ENCODE assay signal across 8 cellular contexts in the genomic region with DNA sequence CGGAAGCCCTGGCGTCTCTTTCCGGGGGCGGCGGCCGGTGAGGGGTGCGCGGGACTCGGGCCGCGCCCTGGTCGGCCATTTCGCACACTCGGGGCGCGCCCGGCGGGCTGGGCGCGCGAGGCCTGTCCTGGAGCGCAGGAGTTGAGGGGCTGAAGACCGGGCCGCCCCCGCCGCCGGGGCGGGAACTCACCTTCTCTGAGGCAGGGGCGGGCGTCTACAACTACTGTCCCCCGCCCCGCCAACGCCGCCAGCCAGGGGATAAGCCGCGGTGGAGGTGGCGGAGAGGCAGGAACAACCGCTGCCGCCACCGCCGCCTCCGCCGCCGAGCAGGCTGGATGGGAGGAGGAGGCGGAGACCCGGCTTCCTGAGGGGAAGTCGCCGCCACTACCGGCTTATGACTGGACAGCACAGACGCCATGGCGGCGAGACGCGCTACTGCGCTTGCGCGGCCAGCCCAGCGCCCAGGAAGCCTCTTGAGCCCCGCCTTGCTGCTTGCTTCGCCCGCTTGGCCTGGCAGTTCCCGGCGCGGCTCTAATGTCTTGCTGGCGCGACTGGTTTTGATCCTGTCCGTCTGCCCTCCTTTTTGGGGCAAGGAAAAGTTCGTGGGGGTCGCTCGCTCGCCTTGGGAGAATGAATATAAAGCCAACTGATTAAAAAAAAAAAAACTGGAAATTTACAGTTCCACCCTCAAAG. TPM values are rescaled to one million over a fixed set of nuclear protein-coding genes. Genes with fewer than 3 reads are reported as not detected.
DNase-seq lines count a peak whose midpoint lies in the region; FAIRE-seq and TF ChIP-seq lines count a peak whose summit lies in the region.

A gene (minus strand): TSS at position 348 of the 693 bp plus-strand sequence. CDS start 27,220 bp downstream, outside the sequence.

- H3K9me3 ChIP-seq in neuronal stem cell (replicated peaks in 1 of 2; ENCODE audit: control insufficient read depth in 2 of 2, insufficient read depth in 1 of 2, low read depth in 1 of 2, low read length in 2 of 2) (no peaks in the 10 kb centered on the region), subcutaneous abdominal adipose tissue (ENCODE audit: control insufficient read depth in 5 of 5, low read length in 5 of 5) (no peaks in the 10 kb centered on the region)

- peak within 1 kb of the TSS; percentile 99 for H4K8ac ChIP-seq in neuronal stem cell (ENCODE audit: low read depth, low read length)

- peak within 1 kb of the TSS; percentile 97 for H3K4me3 Mint-ChIP-seq in HFFc6

- no peaks in the 10 kb centered on the region for H3K27me3 ChIP-seq in neuronal stem cell (ENCODE audit: control insufficient read depth in 3 of 3, insufficient read depth in 3 of 3, low read depth in 1 of 3, low read length in 3 of 3)
- no peaks in the 10 kb centered on the region for H3K27me3 ChIP-seq in subcutaneous abdominal adipose tissue (ENCODE audit: control insufficient read depth in 5 of 5, insufficient read depth in 4 of 5, low read length in 5 of 5)

- no peak within 1 kb of the TSS for H2BK120ac ChIP-seq in neuronal stem cell (ENCODE audit: low read depth, low read length)

- H3K27ac Mint-ChIP-seq in HFFc6, result peak within 1 kb of the TSS; percentile 97

- no peak for FAIRE-seq in frontal cortex (lab: Jason Lieb, UNC)

- whole genome bisulfite sequencing in neuronal stem cell (ENCODE audit: extremely low coverage in 2 of 2, insufficient read length in 2 of 2, insufficient replicate concordance in 1 of 2), 2 donors, result no CpG with 5 or more reads among the region's 71 CpGs

- peaks cover 29% of the 10 kb centered on the region for H3K36me3 Mint-ChIP-seq in HFFc6 (ENCODE audit: low read depth)

- TF ChIP-seq CTCF in HFFc6 (IDR thresholded peaks at IDR 0.05), result no peak; the same call in 1 of the 2 replicates

- peak within 1 kb of the TSS; percentile 95 for H2AFZ ChIP-seq in neuronal stem cell (ENCODE audit: low read length)

- peaks cover 7% of the 10 kb centered on the region for H3K27me3 Mint-ChIP-seq in HFFc6 (ENCODE audit: insufficient read depth)

- H3K4me3 ChIP-seq in neuronal stem cell (ENCODE audit: low read length in 2 of 2) (peak within 1 kb of the TSS; percentile 78 to 98), subcutaneous abdominal adipose tissue (ENCODE audit: low read depth in 1 of 5, low read length in 5 of 5) (peak within 1 kb of the TSS; percentile 83 to 97 (median 93))

- H3K79me1 ChIP-seq in neuronal stem cell (ENCODE audit: low read depth, low read length), result no peaks in the 10 kb centered on the region

- peak within 1 kb of the TSS; percentile 39 for H3K14ac ChIP-seq in neuronal stem cell (ENCODE audit: low read length)

- no peak within 1 kb of the TSS for H2AK5ac ChIP-seq in neuronal stem cell (ENCODE audit: low read depth, low read length)

- H2BK15ac ChIP-seq in neuronal stem cell (ENCODE audit: low read length), result no peak within 1 kb of the TSS

- H3K23ac ChIP-seq in neuronal stem cell (ENCODE audit: low read depth, low read length, poor library complexity), result peak within 1 kb of the TSS; percentile 82

- peak within 1 kb of the TSS; percentile 61 for H3K4me2 ChIP-seq in neuronal stem cell (ENCODE audit: insufficient read depth, low read length, poor library complexity, severe bottlenecking)

- peak within 1 kb of the TSS; percentile 95 for H3K18ac ChIP-seq in neuronal stem cell (ENCODE audit: low read length)

- peaks cover 4% of the 10 kb centered on the region; the same call in 1 of the 2 replicates for H3K9me3 Mint-ChIP-seq in HFFc6

- H3K27ac ChIP-seq in neuronal stem cell (replicated peaks; ENCODE audit: low read length) (peak within 1 kb of the TSS; percentile 68), subcutaneous abdominal adipose tissue (ENCODE audit: low read depth, low read length) (peak within 1 kb of the TSS; percentile 96)

- DNase-seq in GM04504 (ENCODE audit: low read depth) (peak; percentile 85), HFFc6 (peak; percentile 94), NAMALWA (ENCODE audit: low spot score) (peak; percentile 95), SK-MEL-5 (ENCODE audit: low read depth, low spot score) (peak; percentile 96), frontal cortex (ENCODE audit: low spot score in 2 of 2) (peak; percentile 90 to 94), neuronal stem cell (ENCODE audit: low spot score) (peak; percentile 93)
- DNase-seq in activated naive CD4-positive, alpha-beta T cell treated with Interleukin-2 at 50 U/mL for 16 hours, result peak; percentile 94

- in situ Hi-C loops in SK-MEL-5 (cut with HindIII; ENCODE audit: low pct_unique_long_range_greater_than_20kb, low sequenced_read_pairs), result no loop called here

- H3K4me1 Mint-ChIP-seq in HFFc6 (ENCODE audit: low read depth), result peaks cover 42% of the 10 kb centered on the region

- peaks cover 7 to 12% of the 10 kb centered on the region in 2 donors for H3K4me1 ChIP-seq in neuronal stem cell (ENCODE audit: control insufficient read depth in 2 of 2, insufficient read depth in 1 of 2, low read depth in 1 of 2, low read length in 2 of 2)
- peaks cover 5 to 44% (median 39%) of the 10 kb centered on the region in 5 donors for H3K4me1 ChIP-seq in subcutaneous abdominal adipose tissue (ENCODE audit: control insufficient read depth in 5 of 5, insufficient read depth in 5 of 5, low read length in 5 of 5)

- H3K36me3 ChIP-seq in neuronal stem cell (replicated peaks in 1 of 2; ENCODE audit: control insufficient read depth in 2 of 2, insufficient read depth in 2 of 2, low read length in 2 of 2) (peaks cover 0 to 39% of the 10 kb centered on the region in 2 donors), subcutaneous abdominal adipose tissue (ENCODE audit: control insufficient read depth in 5 of 5, insufficient read depth in 5 of 5, low read length in 5 of 5) (no peaks in the 10 kb centered on the region)

- peak within 1 kb of the TSS; percentile 62 for H2BK5ac ChIP-seq in neuronal stem cell (ENCODE audit: low read length)

- H2BK12ac ChIP-seq in neuronal stem cell (ENCODE audit: low read length), result peak within 1 kb of the TSS; percentile 25

- no peak within 1 kb of the TSS for H4K91ac ChIP-seq in neuronal stem cell (ENCODE audit: low read depth, low read length, poor library complexity)

- peak within 1 kb of the TSS; percentile 68 for H3K4ac ChIP-seq in neuronal stem cell (ENCODE audit: low read length)

- H3K9ac ChIP-seq in neuronal stem cell (ENCODE audit: low read depth, low read length, poor library complexity) (peak within 1 kb of the TSS; percentile 89), subcutaneous abdominal adipose tissue (ENCODE audit: low read length in 5 of 5) (peak within 1 kb of the TSS; percentile 91 to 99 (median 96))

RNA-seq across cellular contexts. Expression of the gene that starts here (rescaled TPM):
- total RNA-seq in HFFc6 (2021; fragmentation: NEBNext Ultra II Directional; extraction: Animal tissue kit (Norgen Biotek cat#: 25700)), result 10 to 100 TPM; 19.3 to 26.0 (median 23.8) TPM
- 15.7 and 18.2 TPM in 2 replicates for total RNA-seq in SK-MEL-5 (2014; rRNA removed; shearing (Covaris generic))
- 9.6 and 14.9 TPM in 2 replicates for polyA plus RNA-seq in SK-MEL-5 (2015; cell fraction: cytosol; rRNA removed)
- polyA plus RNA-seq in SK-MEL-5 (2015; cell fraction: nucleus; rRNA removed), result 3.8 and 8.8 TPM in 2 replicates
- total RNA-seq in frontal cortex, result 17.1 TPM
- 24.2 TPM for polyA plus RNA-seq in neuronal stem cell (2013, experiment 1 of 2)
- polyA plus RNA-seq in neuronal stem cell (2013, experiment 2 of 2), result 25.1 TPM

Comparison
In these comparisons a context has a peak if more than half of its experiments do, and no peak if none do; other contexts are left out.
1. Peak in every context shown above with its lines: DNase-seq, H3K4me3 ChIP-seq and H3K27ac ChIP-seq.